1 cellular context compared by ENCODE assay signal in the genomic region with DNA sequence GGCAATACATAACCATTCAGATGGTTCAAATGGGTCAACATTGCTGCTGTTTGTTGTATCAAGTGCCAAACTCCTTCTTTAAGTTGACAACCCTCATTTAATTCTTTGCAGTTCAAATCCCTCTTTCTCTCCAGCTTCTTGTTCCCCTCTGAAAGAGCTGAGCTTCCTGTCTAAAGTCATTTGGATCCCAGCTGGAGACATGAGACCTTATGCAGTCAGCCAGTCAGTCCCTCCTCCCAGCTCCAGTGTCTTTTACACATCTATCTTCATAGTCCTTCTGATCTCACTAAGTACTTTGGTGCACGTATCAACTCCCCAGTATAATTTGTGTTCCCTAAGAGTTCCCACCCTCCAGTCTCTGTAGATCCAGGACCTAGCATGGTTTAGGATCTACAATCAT.
TF ChIP-seq lines count a peak whose summit lies in the region.

No MANE protein-coding gene starts in this region.

TF ChIP-seq in GM23338, 12 proteins besides CTCF, POLR2A, EP300 and RAD21 (continued from another document):
- TF ChIP-seq, protein P1, sequence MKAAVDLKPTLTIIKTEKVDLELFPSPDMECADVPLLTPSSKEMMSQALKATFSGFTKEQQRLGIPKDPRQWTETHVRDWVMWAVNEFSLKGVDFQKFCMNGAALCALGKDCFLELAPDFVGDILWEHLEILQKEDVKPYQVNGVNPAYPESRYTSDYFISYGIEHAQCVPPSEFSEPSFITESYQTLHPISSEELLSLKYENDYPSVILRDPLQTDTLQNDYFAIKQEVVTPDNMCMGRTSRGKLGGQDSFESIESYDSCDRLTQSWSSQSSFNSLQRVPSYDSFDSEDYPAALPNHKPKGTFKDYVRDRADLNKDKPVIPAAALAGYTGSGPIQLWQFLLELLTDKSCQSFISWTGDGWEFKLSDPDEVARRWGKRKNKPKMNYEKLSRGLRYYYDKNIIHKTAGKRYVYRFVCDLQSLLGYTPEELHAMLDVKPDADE (IDR thresholded peaks at IDR 0.05): no peak
